In the genomic region with DNA sequence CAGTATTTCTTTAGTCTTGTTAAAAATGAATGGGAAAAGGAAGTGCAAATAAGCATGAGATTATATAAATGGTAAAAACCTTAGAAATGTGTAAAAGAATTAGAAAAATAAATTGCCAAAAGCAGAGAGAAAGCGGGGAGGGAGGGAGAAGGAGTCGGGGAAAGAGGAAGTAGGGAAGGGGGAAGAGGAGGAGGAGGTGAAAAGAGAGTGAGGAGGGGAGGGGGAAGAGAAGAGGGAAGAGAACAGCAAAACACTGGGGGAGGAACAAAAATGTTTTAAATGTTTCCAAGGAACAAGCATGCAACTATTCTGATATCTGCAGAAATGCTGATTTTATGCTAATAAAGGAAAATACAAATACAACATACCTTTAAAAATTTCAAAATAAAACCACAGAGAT, we compare ENCODE assay signal across 22 cellular contexts.
A peak's percentile ranks its signal among the peaks of the same experiment; 100 is the strongest.
DNase-seq lines count a peak whose midpoint lies in the region; ATAC-seq and TF ChIP-seq lines count a peak whose summit lies in the region.
"Had no signal": no experiment of that assay in that cellular context is flagged by ENCODE, and none has a peak within 500 bp of the region (broad histone marks: within the 10 kb centered on the region; RNA-seq: fewer than 3 reads in every experiment).

No MANE protein-coding gene starts in this region.

- no peak for ATAC-seq in thoracic aorta (ENCODE audit: insufficient number of reproducible peaks, low FRiP score, low read depth)
- ATAC-seq: activated CD8-positive, alpha-beta T cell treated with anti-CD3 and anti-CD28 coated beads for 36 hours; effector memory CD8-positive, alpha-beta T cell; esophagus mucosa; GM12878; Panc1; stimulated activated memory B cell treated with anti-CD40 and anti-IgM and Interleukin-4, amounts not matched to agents 10 μg/mL and 1 μg/mL and 100 μg/mL, for 72 hours had no signal

- intact Hi-C loops in dorsolateral prefrontal cortex (cut with DNase I), result no loop called here

- peaks cover 16 to 36% of the 10 kb centered on the region in 2 donors for H3K4me1 ChIP-seq in thoracic aorta (ENCODE audit: control insufficient read depth in 1 of 2, low read depth in 2 of 2)

- peaks cover under 1% of the 10 kb centered on the region for H3K9me3 ChIP-seq in thoracic aorta

- peaks cover 41% of the 10 kb centered on the region for H3K4me1 Mint-ChIP-seq in HFFc6 (ENCODE audit: low read depth)
- H3K4me1 Mint-ChIP-seq in activated naive CD4-positive, alpha-beta T cell treated with anti-CD3 and anti-CD28 coated beads, Interleukin-2, amount 10 ng/mL, durations not matched to agents 7 days and 5 days, result no peaks in the 10 kb centered on the region
- H3K4me1 Mint-ChIP-seq: stimulated activated memory B cell treated with anti-CD40 and anti-IgM and Interleukin-4, amounts not matched to agents 10 μg/mL and 1 μg/mL and 100 μg/mL, for 72 hours had no signal

- CTCF ChIA-PET in activated naive CD4-positive, alpha-beta T cell treated with anti-CD3 and anti-CD28 coated beads, Interleukin-2, amount 10 ng/mL, durations not matched to agents 7 days and 5 days (lab: Charles Lee), result no interaction called here

- peaks cover 2% of the 10 kb centered on the region; the same call in 1 of the 2 replicates for H3K36me3 Mint-ChIP-seq in HFFc6 (ENCODE audit: low read depth)
- no peaks in the 10 kb centered on the region for H3K36me3 Mint-ChIP-seq in activated naive CD4-positive, alpha-beta T cell treated with anti-CD3 and anti-CD28 coated beads, Interleukin-2, amount 10 ng/mL, durations not matched to agents 7 days and 5 days
- H3K36me3 Mint-ChIP-seq: brain; stimulated activated memory B cell treated with anti-CD40 and anti-IgM and Interleukin-4, amounts not matched to agents 10 μg/mL and 1 μg/mL and 100 μg/mL, for 72 hours had no signal

- H3K4me3 Mint-ChIP-seq in HFFc6, result no peak overlapping the region
- no peak overlapping the region for H3K4me3 Mint-ChIP-seq in activated naive CD4-positive, alpha-beta T cell treated with anti-CD3 and anti-CD28 coated beads, Interleukin-2, amount 10 ng/mL, durations not matched to agents 7 days and 5 days
- H3K4me3 Mint-ChIP-seq: activated CD8-positive, alpha-beta T cell treated with anti-CD3 and anti-CD28 coated beads for 36 hours; effector memory CD8-positive, alpha-beta T cell; stimulated activated memory B cell treated with anti-CD40 and anti-IgM and Interleukin-4, amounts not matched to agents 10 μg/mL and 1 μg/mL and 100 μg/mL, for 72 hours; T-helper 2 cell treated with Interferon-gamma antibody and Interleukin-4, amounts not matched to agents 5 μg/mL and 100 μg/mL, for 36 hours had no signal

- TF ChIP-seq CTCF in dorsolateral prefrontal cortex (IDR thresholded peaks at IDR 0.05 in 54 of 56, conservative IDR thresholded peaks at IDR 0.05 in 2 of 56; ENCODE audit: low read depth in 1 of 56, partially characterized antibody in 56 of 56) (no peak), thoracic aorta (IDR thresholded peaks at IDR 0.05) (no peak), HFFc6 (IDR thresholded peaks at IDR 0.05) (no peak)

- H3K4me3 ChIP-seq in dorsolateral prefrontal cortex (no peak overlapping the region), thoracic aorta (no peak overlapping the region)
- H3K4me3 ChIP-seq: GM12878, skin epidermis had no signal

- H3K36me3 ChIP-seq in thoracic aorta, result no peaks in the 10 kb centered on the region

- H3K27me3 Mint-ChIP-seq in HFFc6 (ENCODE audit: insufficient read depth), result no peaks in the 10 kb centered on the region
- peaks cover 14% of the 10 kb centered on the region for H3K27me3 Mint-ChIP-seq in activated naive CD4-positive, alpha-beta T cell treated with anti-CD3 and anti-CD28 coated beads, Interleukin-2, amount 10 ng/mL, durations not matched to agents 7 days and 5 days

- peaks cover 3% of the 10 kb centered on the region; the same call in 1 of the 2 replicates for H3K9me3 Mint-ChIP-seq in HFFc6
- peaks cover under 1% of the 10 kb centered on the region for H3K9me3 Mint-ChIP-seq in activated naive CD4-positive, alpha-beta T cell treated with anti-CD3 and anti-CD28 coated beads, Interleukin-2, amount 10 ng/mL, durations not matched to agents 7 days and 5 days
- H3K9me3 Mint-ChIP-seq: effector memory CD8-positive, alpha-beta T cell had no signal

- DNase-seq in DMS79 treated with DMSO at 0.1 percent for 48 hours (lab: John Stamatoyannopoulos, UW), result peak; percentile 50
- no peak for DNase-seq in DMS79 (lab: John Stamatoyannopoulos, UW)
- peak; percentile 11 for DNase-seq in NOMO-1 treated with DMSO at 0.1 percent for 48 hours (lab: John Stamatoyannopoulos, UW; ENCODE audit: unreplicated experiment)
- no peak for DNase-seq in dorsolateral prefrontal cortex
- DNase-seq in thoracic aorta (ENCODE audit: low spot score), result no peak
- no peak for DNase-seq in HFFc6
- no peak for DNase-seq in activated naive CD4-positive, alpha-beta T cell treated with anti-CD3 and anti-CD28 coated beads, Interleukin-2, amount 10 ng/mL, durations not matched to agents 7 days and 5 days
- DNase-seq in islet precursor cell, result no peak
- DNase-seq: activated CD8-positive, alpha-beta T cell treated with anti-CD3 and anti-CD28 coated beads for 36 hours; activated effector memory CD4-positive, alpha-beta T cell treated with anti-CD3 and anti-CD28 coated beads, Interleukin-2, amount 50 U/mL, for 16 hours; activated T-cell treated with anti-CD3 and anti-CD28 coated beads for 4 hours; effector memory CD8-positive, alpha-beta T cell; stimulated activated CD4-positive, alpha-beta T cell treated with anti-CD3 and anti-CD28 coated beads, Interleukin-1b, Interleukin-23, amount 100 ng/mL, for 48 hours; trophoblast cell had no signal

- H3K27ac Mint-ChIP-seq in HFFc6, result no peak overlapping the region
- H3K27ac Mint-ChIP-seq in activated naive CD4-positive, alpha-beta T cell treated with anti-CD3 and anti-CD28 coated beads, Interleukin-2, amount 10 ng/mL, durations not matched to agents 7 days and 5 days, result no peak overlapping the region
- H3K27ac Mint-ChIP-seq: activated CD8-positive, alpha-beta T cell treated with anti-CD3 and anti-CD28 coated beads for 36 hours; effector memory CD8-positive, alpha-beta T cell; stimulated activated memory B cell treated with anti-CD40 and anti-IgM and Interleukin-4, amounts not matched to agents 10 μg/mL and 1 μg/mL and 100 μg/mL, for 72 hours; T-helper 2 cell treated with Interferon-gamma antibody and Interleukin-4, amounts not matched to agents 5 μg/mL and 100 μg/mL, for 36 hours had no signal

- H3K27me3 ChIP-seq in dorsolateral prefrontal cortex, result no peaks in the 10 kb centered on the region
- no peaks in the 10 kb centered on the region for H3K27me3 ChIP-seq in thoracic aorta (replicated peaks; ENCODE audit: insufficient read depth)

- H3K27ac ChIP-seq in dorsolateral prefrontal cortex, result peak overlapping the region in 53 of 59 donors; percentile 5 to 95 (median 84)
- peak overlapping the region; percentile 19 to 73 for H3K27ac ChIP-seq in thoracic aorta
- H3K27ac ChIP-seq: 22Rv1 had no signal

Comparison
In these comparisons a context has a peak if more than half of its experiments do, and no peak if none do; other contexts are left out.
1. DNase-seq: peak in DMS79 treated with DMSO at 0.1 percent for 48 hours (single experiment) and NOMO-1 treated with DMSO at 0.1 percent for 48 hours (single experiment); none in DMS79 (single experiment), dorsolateral prefrontal cortex (0 of 10), thoracic aorta (single experiment), HFFc6 (single experiment), activated naive CD4-positive, alpha-beta T cell treated with anti-CD3 and anti-CD28 coated beads, Interleukin-2, amount 10 ng/mL, durations not matched to agents 7 days and 5 days (single experiment) and islet precursor cell (single experiment).